In the genomic region with DNA sequence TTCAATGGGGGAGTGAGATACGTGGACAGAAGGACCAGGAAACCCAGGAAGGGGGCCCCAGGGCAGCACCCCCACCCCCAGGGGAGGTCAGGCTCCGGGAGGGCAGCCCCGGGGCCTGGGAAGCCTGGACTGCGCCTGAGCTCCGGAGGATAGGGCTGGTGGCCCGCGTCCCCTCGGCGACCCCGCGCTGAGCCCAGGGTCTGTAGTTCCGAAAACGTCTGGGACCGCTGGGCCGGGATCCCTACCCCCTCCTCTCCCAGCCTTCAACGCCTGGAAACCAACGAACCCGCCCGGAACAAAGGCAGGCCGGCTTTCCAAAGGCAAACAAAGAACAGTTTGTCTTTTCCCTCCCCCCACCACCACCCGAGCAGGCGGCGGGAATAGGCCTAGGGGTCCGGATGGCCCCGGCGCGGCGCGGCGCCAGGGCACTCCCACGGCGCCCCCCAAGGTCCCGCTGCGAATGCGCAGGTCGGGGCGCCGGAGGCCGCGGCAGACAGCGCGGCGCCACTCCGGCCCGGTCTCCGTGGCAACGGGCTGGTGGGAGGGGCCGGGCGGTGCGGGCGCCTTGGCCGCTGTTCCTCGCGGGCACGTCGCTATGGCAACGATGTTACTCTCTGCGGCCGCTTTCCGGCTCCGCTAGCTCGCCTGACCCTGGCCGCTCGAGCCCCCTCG, we compare ENCODE assay signal across 8 cellular contexts.
A peak's percentile ranks its signal among the peaks of the same experiment; 100 is the strongest.
DNase-seq lines count a peak whose midpoint lies in the region; ATAC-seq and TF ChIP-seq lines count a peak whose summit lies in the region.

No MANE protein-coding gene starts in this region.

- DNase-seq in DMS53 treated with DMSO at 0.1 percent for 48 hours (lab: John Stamatoyannopoulos, UW; ENCODE audit: unreplicated experiment) (peak; percentile 50), NCI-H2196 treated with DMSO at 0.1 percent for 48 hours (lab: John Stamatoyannopoulos, UW; ENCODE audit: unreplicated experiment) (peak; percentile 57), cardiac fibroblast (ENCODE audit: low read depth in 2 of 2) (peak; percentile 75 to 98), inferior parietal cortex (ENCODE audit: extremely low spot score) (peak; percentile 82)
- DNase-seq in activated CD4-positive, CD25-positive, alpha-beta regulatory T cell (lab: John Stamatoyannopoulos, UW), result peak; percentile 8 to 26 (median 23)
- peak; percentile 28 to 69 for DNase-seq in stimulated activated CD4-positive, alpha-beta T cell treated with anti-CD3 and anti-CD28 coated beads, Interleukin-12 subunit alpha, Interleukin-12 subunit beta, amount 100 ng/mL, for 24 hours (ENCODE audit: low read depth in 2 of 2)

- ATAC-seq in HG02943 (IDR thresholded peaks at IDR 0.05; ENCODE audit: low read depth, unreplicated experiment), result peak; percentile 79
- no peak for ATAC-seq in GM18858 (IDR thresholded peaks at IDR 0.05; ENCODE audit: unreplicated experiment)

- no peak for TF ChIP-seq CTCF in cardiac fibroblast (IDR thresholded peaks at IDR 0.05; ENCODE audit: low read depth, low read length)

- peak overlapping the region; percentile 15 to 49 for H3K4me3 ChIP-seq in cardiac fibroblast (replicated peaks in 1 of 2; ENCODE audit: low read depth in 2 of 2, low read length in 2 of 2)

Comparison
In these comparisons a context has a peak if more than half of its experiments do, and no peak if none do; other contexts are left out.
1. DNase-seq: peak in every context shown above with its lines; median percentile 86 in cardiac fibroblast; 82 in inferior parietal cortex; 57 in NCI-H2196 treated with DMSO at 0.1 percent for 48 hours; 50 in DMS53 treated with DMSO at 0.1 percent for 48 hours; 48 in stimulated activated CD4-positive, alpha-beta T cell treated with anti-CD3 and anti-CD28 coated beads, Interleukin-12 subunit alpha, Interleukin-12 subunit beta, amount 100 ng/mL, for 24 hours; 23 in activated CD4-positive, CD25-positive, alpha-beta regulatory T cell.